Comparison of ENCODE assay signal across 18 cellular contexts in genomic region chr2:100766806-100767205, GRCh38. TPM values are rescaled to one million over a fixed set of nuclear protein-coding genes. Genes with fewer than 3 reads are reported as not detected.
DNase-seq lines count a peak whose midpoint lies in the region; ATAC-seq and TF ChIP-seq lines count a peak whose summit lies in the region.
"Had no signal": no experiment of that assay in that cellular context is flagged by ENCODE, and none has a peak within 500 bp of the region (broad histone marks: within the 10 kb centered on the region; RNA-seq: fewer than 3 reads in every experiment).

No MANE protein-coding gene starts in this region.

- BruUV-seq in IMR-90 (replicated peaks; lab: Mats Ljungman, UMichigan), result no TSS peak

- WGBS in IMR-90 (ENCODE audit: extremely low coverage in 2 of 2, insufficient read length in 1 of 2), 2 experiments, result no CpG with 5 or more reads among the region's 3 CpGs

- peak overlapping the region; percentile 59 for H2BK120ac ChIP-seq in IMR-90 (ENCODE audit: low read depth, low read length)

- H4K91ac ChIP-seq in IMR-90 (ENCODE audit: insufficient read depth, low read depth, low read length), result 0 out of 2 replicates have a peak overlapping the region, but pooled peaks have one; percentile 8

- H3K9ac ChIP-seq in IMR-90 (ENCODE audit: low read depth, low read length), result no peak overlapping the region
- no peak overlapping the region for H3K9ac ChIP-seq in adipocyte (ENCODE audit: low read length)

- peak overlapping the region; percentile 66 for H3K14ac ChIP-seq in IMR-90 (replicated peaks; ENCODE audit: low read depth, low read length)

- dilution Hi-C loops in IMR-90 (cut with HindIII; ENCODE audit: low sequenced_read_pairs, unreplicated experiment), result no loop called here

- ATAC-seq in IMR-90 (ENCODE audit: low read depth), result no peak
- ATAC-seq: activated CD4-positive, CD25-positive, alpha-beta regulatory T cell treated with anti-CD3 and anti-CD28 coated beads, Interleukin-2, amount 50 U/mL, for 24 hours; activated CD8-positive, alpha-beta T cell treated with anti-CD3 and anti-CD28 coated beads, Interleukin-2, amount 10 ng/mL, durations not matched to agents 7 days and 5 days; body of pancreas; naive thymus-derived CD4-positive, alpha-beta T cell had no signal

- H3K27me3 ChIP-seq in IMR-90 (ENCODE audit: control insufficient read depth, insufficient read depth, low read length) (no peaks in the 10 kb centered on the region), adipocyte (replicated peaks; ENCODE audit: control insufficient read depth, insufficient read depth, low read length) (no peaks in the 10 kb centered on the region)
- H3K27me3 ChIP-seq: body of pancreas, tibial nerve had no signal

- H3K4me3 ChIP-seq in IMR-90 (ENCODE audit: insufficient read depth, low read depth, low read length), result no peak overlapping the region
- H3K4me3 ChIP-seq in adipocyte (ENCODE audit: low read length), result no peak overlapping the region
- no peak overlapping the region for H3K4me3 ChIP-seq in fibroblast of villous mesenchyme (ENCODE audit: low read depth, low read length)
- H3K4me3 ChIP-seq: body of pancreas, HAP-1, tibial nerve had no signal

- H3K56ac ChIP-seq in IMR-90 (ENCODE audit: extremely low read depth, insufficient read depth, low read length), result no peak overlapping the region

- in situ Hi-C loops in IMR-90 (cut with MboI; ENCODE audit: low sequenced_read_pairs), result no loop called here

- H2AFZ ChIP-seq in IMR-90 (replicated peaks; ENCODE audit: low read length, poor library complexity), result peak overlapping the region; percentile 29

- peak overlapping the region; percentile 13 for H2AK5ac ChIP-seq in IMR-90 (ENCODE audit: low read depth, low read length)

- H4K5ac ChIP-seq in IMR-90 (ENCODE audit: low read depth, low read length), result no peak overlapping the region

- peak overlapping the region; percentile 33; the same call in 1 of the 2 replicates for H3K18ac ChIP-seq in IMR-90 (ENCODE audit: low read depth, low read length)

- H4K20me1 ChIP-seq in IMR-90 (ENCODE audit: insufficient read depth, low read length), result no peaks in the 10 kb centered on the region

- H2BK5ac ChIP-seq in IMR-90 (ENCODE audit: low read depth, low read length, poor library complexity, severe bottlenecking), result peak overlapping the region; percentile 25

- peak overlapping the region; percentile 55 for H3K23ac ChIP-seq in IMR-90 (ENCODE audit: low read depth, low read length)

- no peak overlapping the region for H3K27ac ChIP-seq in IMR-90 (ENCODE audit: insufficient read depth, low read length)
- H3K27ac ChIP-seq: body of pancreas, C4-2B, tibial nerve had no signal

- peak overlapping the region in 1 of 2 experiments; percentile 55; a peak in 1 of 4 replicates for H4K8ac ChIP-seq in IMR-90 (ENCODE audit: low read depth in 2 of 2, low read length in 2 of 2)

- H2BK20ac ChIP-seq in IMR-90 (ENCODE audit: low read depth, low read length), result peak overlapping the region; percentile 35

- H3K79me1 ChIP-seq in IMR-90 (ENCODE audit: low read depth in 1 of 2, low read length in 2 of 2), result no peaks in the 10 kb centered on the region

- intact Hi-C loops in IMR-90 (cut with micrococcal nuclease), result no loop called here

- H2AK9ac ChIP-seq in IMR-90 (replicated peaks; ENCODE audit: low read depth, low read length, poor library complexity), result no peak overlapping the region

- H2BK15ac ChIP-seq in IMR-90 (ENCODE audit: low read depth, low read length), result 0 out of 3 replicates have a peak overlapping the region, but pooled peaks have one; percentile 9

- no peak for TF ChIP-seq POLR2A in IMR-90 (IDR thresholded peaks at IDR 0.05; ENCODE audit: low read depth, low read length)

- no peaks in the 10 kb centered on the region for H3K36me3 ChIP-seq in IMR-90 (ENCODE audit: control insufficient read depth, insufficient read depth, low read length)
- no peaks in the 10 kb centered on the region for H3K36me3 ChIP-seq in adipocyte (ENCODE audit: control insufficient read depth, insufficient read depth, low read length, severe bottlenecking)
- H3K36me3 ChIP-seq: HAP-1, tibial nerve had no signal

- H3K9me1 ChIP-seq in IMR-90 (ENCODE audit: insufficient read depth, low read length), result peaks cover 15% of the 10 kb centered on the region

- H3K4me2 ChIP-seq in IMR-90 (ENCODE audit: low read depth, low read length), result peak overlapping the region; percentile 36; the same call in 1 of the 2 replicates

- H3K9me3 ChIP-seq in IMR-90 (ENCODE audit: control insufficient read depth, insufficient read depth, low read length) (no peaks in the 10 kb centered on the region), adipocyte (ENCODE audit: control insufficient read depth, low read length) (no peaks in the 10 kb centered on the region)
- H3K9me3 ChIP-seq: body of pancreas, HAP-1, tibial nerve had no signal

- peak overlapping the region; percentile 54; the same call in 1 of the 2 replicates for H3K4ac ChIP-seq in IMR-90 (ENCODE audit: low read depth, low read length)

- CTCF ChIA-PET in IMR-90 (lab: Yijun Ruan, JAX), result interaction anchor here (0.9 to 1.5 kb wide), 3 partner anchors 11 to 34 kb away, joined by 3 to 6 read pairs (median 3); no protein-coding TSS in a partner anchor
- CTCF ChIA-PET in GM10248 (lab: Yijun Ruan, JAX), result no interaction called here

- peaks cover 15% of the 10 kb centered on the region for H3K4me1 ChIP-seq in IMR-90 (ENCODE audit: control insufficient read depth, insufficient read depth, low read length)
- H3K4me1 ChIP-seq in adipocyte (ENCODE audit: control insufficient read depth, insufficient read depth, low read length), result peaks cover 17% of the 10 kb centered on the region
- H3K4me1 ChIP-seq: body of pancreas, tibial nerve had no signal

- TF ChIP-seq CTCF in IMR-90 (conservative IDR thresholded peaks at IDR 0.05; ENCODE audit: low read depth, low read length), result no peak
- no peak for TF ChIP-seq CTCF in fibroblast of villous mesenchyme (IDR thresholded peaks at IDR 0.05; ENCODE audit: insufficient read depth, low read depth, low read length)
- TF ChIP-seq CTCF in GM10248 (IDR thresholded peaks at IDR 0.05; ENCODE audit: control extremely low read depth, extremely low read depth, low read depth, missing control alignments), result no peak

- POLR2A ChIA-PET in IMR-90 (lab: Charles Lee; ENCODE audit: unreplicated experiment), result no interaction called here
- POLR2A ChIA-PET in GM10248 (lab: Yijun Ruan, JAX), result no interaction called here

- no peak for TF ChIP-seq RAD21 in IMR-90 (IDR thresholded peaks at IDR 0.05; ENCODE audit: low read length)

- DNase-seq in IMR-90 (no peak), adipocyte (ENCODE audit: low read depth) (peak; percentile 18), fibroblast of villous mesenchyme (ENCODE audit: low read depth) (peak; percentile 35), ureter (ENCODE audit: low spot score) (peak; percentile 29), GM10248 (ENCODE audit: extremely low spot score) (no peak), DMS79 treated with DMSO at 0.1 percent for 48 hours (lab: John Stamatoyannopoulos, UW) (no peak), SHP77 (lab: John Stamatoyannopoulos, UW) (no peak)
- DNase-seq: activated CD8-positive, alpha-beta T cell treated with anti-CD3 and anti-CD28 coated beads, Interleukin-2, amount 10 ng/mL, durations not matched to agents 7 days and 5 days; activated effector memory CD4-positive, alpha-beta T cell treated with Interleukin-2 at 50 U/mL for 16 hours; activated naive CD8-positive, alpha-beta T cell treated with anti-CD3 and anti-CD28 coated beads for 36 hours; body of pancreas; mesendoderm; naive thymus-derived CD4-positive, alpha-beta T cell; NCI-H2029 had no signal

TF ChIP-seq in IMR-90, 13 proteins besides CTCF, POLR2A, EP300 and RAD21:
- TF ChIP-seq RFX5 (IDR thresholded peaks at IDR 0.05; ENCODE audit: low read depth, low read length), result no peak
- no peak for TF ChIP-seq NFE2L2 (IDR thresholded peaks at IDR 0.05; ENCODE audit: low read depth, low read length)
TF ChIP-seq in IMR-90: peak in this region for 0.

RNA-seq across cellular contexts. Expression of gene NPAS2, which starts 53.1 kb away (rescaled TPM):
- total RNA-seq in IMR-90 (2012; rRNA removed) (5.2 and 5.6 TPM in 2 replicates), fibroblast of villous mesenchyme (13.9 and 17.3 TPM in 2 replicates), ureter (102 TPM)
- 14.8 and 16.0 TPM in 2 replicates for polyA plus RNA-seq in IMR-90 (2012; rRNA removed)
- 12.8 and 30.1 TPM in 2 replicates for polyA plus RNA-seq in IMR-90 (2012; cell fraction: cytosol; rRNA removed)
- 40.4 and 69.1 TPM in 2 replicates for polyA plus RNA-seq in IMR-90 (2012; cell fraction: nucleus; rRNA removed; ENCODE audit: low replicate concordance)

Comparison
In these comparisons a context has a peak if more than half of its experiments do, and no peak if none do; other contexts are left out.
1. DNase-seq: peak in adipocyte (single experiment), fibroblast of villous mesenchyme (single experiment) and ureter (single experiment); none in IMR-90 (single experiment), GM10248 (single experiment), DMS79 treated with DMSO at 0.1 percent for 48 hours (single experiment) and SHP77 (0 of 2).